ENCODE assay signal across 14 cellular contexts in genomic region chr1:75392278-75392677, GRCh38.
A peak's percentile ranks its signal among the peaks of the same experiment; 100 is the strongest.
DNase-seq lines count a peak whose midpoint lies in the region; ATAC-seq and TF ChIP-seq lines count a peak whose summit lies in the region.
"Had no signal": no experiment of that assay in that cellular context is flagged by ENCODE, and none has a peak within 500 bp of the region (broad histone marks: within the 10 kb centered on the region; RNA-seq: fewer than 3 reads in every experiment).

No MANE protein-coding gene starts in this region.

- intact Hi-C loops in mucosa of descending colon (cut with DNase I, micrococcal nuclease) (no loop called here), Right ventricle myocardium inferior (cut with DNase I) (no loop called here)

- H3K36me3 ChIP-seq in mucosa of descending colon (ENCODE audit: low read depth) = no peaks in the 10 kb centered on the region
- H3K36me3 ChIP-seq: left lung, tibial nerve had no signal

- peak; percentile 88 for ATAC-seq in GM18498 (IDR thresholded peaks at IDR 0.05; ENCODE audit: unreplicated experiment)
- ATAC-seq in GM19455 (IDR thresholded peaks at IDR 0.05; ENCODE audit: unreplicated experiment) = peak; percentile 59
- peak; percentile 94 for ATAC-seq in HG02798 (IDR thresholded peaks at IDR 0.05; ENCODE audit: poor library complexity, unreplicated experiment)
- ATAC-seq in HG03432 (IDR thresholded peaks at IDR 0.05; ENCODE audit: unreplicated experiment) = peak; percentile 93
- ATAC-seq in mucosa of descending colon = no peak
- no peak for ATAC-seq in Right ventricle myocardium inferior
- ATAC-seq: left lung had no signal

- no peak for DNase-seq in foreskin fibroblast
- no peak for DNase-seq in superior temporal gyrus (ENCODE audit: extremely low spot score)
- DNase-seq in mucosa of descending colon = no peak
- DNase-seq in Right ventricle myocardium inferior (ENCODE audit: missing footprints) = no peak
- DNase-seq: activated CD8-positive, alpha-beta memory T cell treated with anti-CD3 and anti-CD28 coated beads, Interleukin-2, amount 50 U/mL, for 4 hours; amygdala; effector CD4-positive, alpha-beta T cell; left lung; NCI-H1092 treated with DMSO at 0.1 percent for 48 hours had no signal

- peaks cover 20% of the 10 kb centered on the region for H3K9me3 ChIP-seq in mucosa of descending colon

- no peaks in the 10 kb centered on the region for H3K4me1 ChIP-seq in mucosa of descending colon (ENCODE audit: low read depth)
- H3K4me1 ChIP-seq: left lung, tibial nerve had no signal

- no peak for TF ChIP-seq CTCF in foreskin fibroblast (IDR thresholded peaks at IDR 0.05; ENCODE audit: low read depth, low read length)
- TF ChIP-seq CTCF in mucosa of descending colon (IDR thresholded peaks at IDR 0.05) = no peak

- no peak overlapping the region for H3K4me3 ChIP-seq in foreskin fibroblast (ENCODE audit: low read depth in 1 of 2, low read length in 2 of 2)
- no peak overlapping the region for H3K4me3 ChIP-seq in mucosa of descending colon
- H3K4me3 ChIP-seq: left lung, tibial nerve had no signal

Comparison
In these comparisons a context has a peak if more than half of its experiments do, and no peak if none do; other contexts are left out.
1. ATAC-seq: peak in GM18498 (single experiment), GM19455 (single experiment), HG02798 (single experiment) and HG03432 (single experiment); none in mucosa of descending colon (single experiment) and Right ventricle myocardium inferior (single experiment).